Comparison of ENCODE assay signal across 17 cellular contexts in the genomic region with DNA sequence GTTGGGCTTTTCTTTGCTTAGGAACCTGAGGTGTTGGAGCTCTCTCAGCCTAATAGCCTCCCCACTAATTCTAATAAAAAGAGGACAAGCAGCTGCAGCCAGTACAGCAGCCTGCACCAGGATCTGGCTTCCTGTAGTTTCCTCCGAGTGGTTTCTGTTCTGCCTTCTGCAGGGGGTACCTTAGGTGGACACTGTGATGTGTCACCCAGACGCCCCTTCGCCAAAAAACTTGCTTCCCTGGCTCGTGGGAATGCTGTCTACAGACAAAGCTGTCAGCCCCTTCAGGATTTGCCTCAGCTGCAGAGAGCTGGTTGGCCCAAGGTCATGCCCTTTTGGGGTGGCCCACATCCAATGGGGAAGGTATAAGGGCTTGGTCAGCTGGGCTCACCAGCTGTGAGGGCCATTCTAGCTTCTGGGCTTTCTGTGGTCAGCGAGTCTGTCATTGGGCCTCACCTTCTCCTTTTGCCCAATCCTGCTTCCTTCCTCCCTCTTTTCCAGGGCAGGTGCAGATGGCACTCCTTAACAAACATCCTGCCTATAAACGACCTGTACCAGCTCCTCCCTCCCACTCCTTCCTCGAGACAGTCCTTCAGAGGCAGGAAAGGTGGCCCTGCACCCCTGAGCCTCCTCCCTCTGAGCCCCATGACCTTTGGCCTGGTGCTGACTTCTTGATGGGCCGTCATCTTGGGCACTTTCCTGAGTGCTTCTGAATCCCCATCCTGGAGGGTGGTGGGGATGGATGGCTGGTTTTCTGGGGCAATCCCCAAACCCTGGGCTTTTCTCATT. TPM values are rescaled to one million over a fixed set of nuclear protein-coding genes. Genes with fewer than 3 reads are reported as not detected.
DNase-seq lines count a peak whose midpoint lies in the region; ATAC-seq, FAIRE-seq and TF ChIP-seq lines count a peak whose summit lies in the region.
"Had no signal": no experiment of that assay in that cellular context is flagged by ENCODE, and none has a peak within 500 bp of the region (broad histone marks: within the 10 kb centered on the region; RNA-seq: fewer than 3 reads in every experiment).

No MANE protein-coding gene starts in this region.

- no peak overlapping the region for H3K9ac ChIP-seq in BLaER1
- H3K9ac ChIP-seq in HUES48 (ENCODE audit: low read depth, low read length): no peak overlapping the region
- H3K9ac ChIP-seq in colonic mucosa (ENCODE audit: low read depth in 2 of 2, low read length in 2 of 2): peak overlapping the region in 1 of 2 donors; percentile 60

- H3K27me3 ChIP-seq in BLaER1 (no peaks in the 10 kb centered on the region), HUES48 (ENCODE audit: control insufficient read depth, insufficient read depth, low read length) (no peaks in the 10 kb centered on the region), colonic mucosa (no peaks in the 10 kb centered on the region)
- H3K27me3 ChIP-seq: sigmoid colon had no signal

- intact Hi-C loops in colonic mucosa (cut with DNase I): no loop called here

- TF ChIP-seq POLR2A in GM18505 (IDR thresholded peaks at IDR 0.05; ENCODE audit: borderline replicate concordance, extremely low read depth, insufficient read depth, insufficient read length): no peak
- TF ChIP-seq POLR2A in H54 (IDR thresholded peaks at IDR 0.05; ENCODE audit: low read depth, low read length): no peak

- H3K36me3 ChIP-seq in BLaER1 (no peaks in the 10 kb centered on the region), HUES48 (ENCODE audit: control insufficient read depth, insufficient read depth, low read length) (no peaks in the 10 kb centered on the region), colonic mucosa (no peaks in the 10 kb centered on the region)
- H3K36me3 ChIP-seq: sigmoid colon had no signal

- H3K4me3 ChIP-seq in BLaER1: no peak overlapping the region
- no peak overlapping the region for H3K4me3 ChIP-seq in HUES48 (ENCODE audit: low read depth, low read length)
- H3K4me3 ChIP-seq in colonic mucosa: no peak overlapping the region
- H3K4me3 ChIP-seq: coronary artery, sigmoid colon had no signal

- H3K9me3 ChIP-seq in BLaER1: no peaks in the 10 kb centered on the region
- no peaks in the 10 kb centered on the region for H3K9me3 ChIP-seq in HUES48 (ENCODE audit: control insufficient read depth, insufficient read depth, low read length)
- no peaks in the 10 kb centered on the region for H3K9me3 ChIP-seq in colonic mucosa
- H3K9me3 ChIP-seq: sigmoid colon had no signal

- no peaks in the 10 kb centered on the region for H4K20me1 ChIP-seq in BLaER1

- DNase-seq in colonic mucosa (peak; percentile 88), myocyte (ENCODE audit: low read depth) (peak; percentile 51), H54 (ENCODE audit: insufficient read length, low spot score) (no peak)
- no peak for DNase-seq in central memory CD4-positive, alpha-beta T cell
- DNase-seq in stimulated activated naive CD4-positive, alpha-beta T cell (lab: John Stamatoyannopoulos, UW): no peak
- DNase-seq: activated CD4-positive, alpha-beta T cell treated with anti-CD3 and anti-CD28 coated beads for 1 hour; activated T-cell treated with anti-CD3 and anti-CD28 coated beads for 4 hours; H7; kidney glomerular epithelial cell; NCI-H187 treated with DMSO at 0.1 percent for 48 hours; NCI-H510A; sigmoid colon; stimulated activated naive B cell treated with anti-CD40 and anti-IgM and Interleukin-4, amounts not matched to agents 10 μg/mL and 1 μg/mL and 100 μg/mL, for 72 hours had no signal

- no peak for FAIRE-seq in H54 (lab: Jason Lieb, UNC)

- H3K4me1 ChIP-seq in BLaER1 (peaks cover 12% of the 10 kb centered on the region; the same call in 1 of the 2 replicates), HUES48 (ENCODE audit: control insufficient read depth, insufficient read depth, low read length) (peaks cover 35% of the 10 kb centered on the region), colonic mucosa (peaks cover 14% of the 10 kb centered on the region)

- no peak for TF ChIP-seq CTCF in colonic mucosa (IDR thresholded peaks at IDR 0.05)

- H3K27ac ChIP-seq in BLaER1: no peak overlapping the region
- peak overlapping the region; percentile 66 for H3K27ac ChIP-seq in HUES48 (ENCODE audit: low read depth, low read length)
- peak overlapping the region; percentile 78 for H3K27ac ChIP-seq in colonic mucosa

- H3K4me2 ChIP-seq in BLaER1: peak overlapping the region; percentile 19; the same call in 1 of the 2 replicates

- ATAC-seq in GM18505 (IDR thresholded peaks at IDR 0.05; ENCODE audit: unreplicated experiment): no peak
- ATAC-seq: stimulated activated naive B cell treated with anti-CD40 and anti-IgM and Interleukin-4, amounts not matched to agents 10 μg/mL and 1 μg/mL and 100 μg/mL, for 72 hours had no signal

RNA-seq across cellular contexts. Expression of gene ROCK2, which starts 44.0 kb away (rescaled TPM):
- total RNA-seq in colonic mucosa (10 to 100 TPM; 62.7 to 80.9 TPM), myocyte (27.2 and 41.1 TPM in 2 replicates)
- 6.8 TPM for polyA plus RNA-seq in myocyte (2012)

Comparison
In these comparisons a context has a peak if more than half of its experiments do, and no peak if none do; other contexts are left out.
1. DNase-seq: peak in colonic mucosa (single experiment) and myocyte (single experiment); none in central memory CD4-positive, alpha-beta T cell (single experiment), stimulated activated naive CD4-positive, alpha-beta T cell (0 of 6) and H54 (single experiment).